In the genomic region with DNA sequence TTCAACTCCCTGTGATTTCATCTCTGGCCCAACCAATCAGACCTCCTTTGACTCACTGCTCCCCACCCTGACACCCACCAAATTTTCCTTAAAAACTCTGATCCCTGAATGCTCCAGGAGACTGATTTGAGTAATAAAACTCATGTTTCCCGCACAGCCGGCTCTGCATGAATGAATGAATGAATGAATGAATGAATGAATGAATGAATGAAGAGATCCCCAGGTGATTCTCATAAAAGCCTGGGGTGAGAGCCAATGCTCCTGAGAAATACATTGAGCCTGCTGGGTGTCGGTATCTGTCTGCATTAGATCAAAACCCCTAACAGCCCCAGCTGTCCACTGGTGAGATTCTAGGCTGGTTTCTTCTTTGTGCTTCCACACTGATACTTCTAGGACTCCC, we compare ENCODE assay signal across 8 cellular contexts. TPM values are rescaled to one million over a fixed set of nuclear protein-coding genes. Genes with fewer than 3 reads are reported as not detected.
"Had no signal": no experiment of that assay in that cellular context is flagged by ENCODE, and none has a peak within 500 bp of the region (broad histone marks: within the 10 kb centered on the region; RNA-seq: fewer than 3 reads in every experiment).

No MANE protein-coding gene starts in this region.

- DNase-seq: GDM1, GF-D8 had no signal

- FAIRE-seq: G401.6, GM12891, GM12892, GM18507, GM19239 had no signal

RNA-seq across cellular contexts. Expression of a gene that starts 58.7 kb away (rescaled TPM):
- total RNA-seq: G401 had no signal
